8 cellular contexts compared by ENCODE assay signal in the genomic region with DNA sequence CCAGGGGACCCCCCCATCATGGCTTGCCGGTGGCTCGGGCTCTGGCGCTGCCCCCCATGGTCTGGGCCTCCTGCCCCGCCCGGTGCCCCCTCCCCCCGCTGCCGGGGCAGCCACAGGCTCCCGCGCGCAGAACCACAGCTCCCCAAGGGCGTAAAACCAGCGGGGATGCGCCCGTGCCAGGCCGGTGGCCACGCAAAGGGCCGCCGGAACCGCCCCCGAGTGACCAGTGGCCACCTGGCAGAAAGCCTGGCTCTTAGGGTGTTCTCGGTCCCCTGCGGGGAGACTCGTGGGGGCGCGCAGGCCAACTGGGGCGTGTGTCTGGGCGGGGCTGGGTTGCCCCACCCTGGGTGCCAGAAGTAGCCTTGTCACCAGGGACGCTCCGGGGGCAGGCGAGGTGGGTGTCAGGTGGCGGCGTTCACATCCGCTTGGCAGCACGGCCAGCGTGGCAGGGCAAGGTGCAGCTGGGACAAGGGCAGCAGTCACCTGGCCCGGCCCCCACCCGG. TPM values are rescaled to one million over a fixed set of nuclear protein-coding genes. Genes with fewer than 3 reads are reported as not detected.
DNase-seq lines count a peak whose midpoint lies in the region; ATAC-seq and TF ChIP-seq lines count a peak whose summit lies in the region.

No MANE protein-coding gene starts in this region.

- H3K9me3 ChIP-seq in ES-I3 (ENCODE audit: control insufficient read depth, insufficient read depth, low read length) (no peaks in the 10 kb centered on the region), prostate gland (no peaks in the 10 kb centered on the region)

- H3K4me3 ChIP-seq in prostate gland, result peak overlapping the region; percentile 76 to 86

- H3K27me3 ChIP-seq in prostate gland (replicated peaks; ENCODE audit: insufficient read depth), result no peaks in the 10 kb centered on the region

- intact Hi-C loops in prostate gland (cut with DNase I), result no loop called here

- H3K27ac ChIP-seq in prostate gland, result peak overlapping the region; percentile 69 to 72

- no peak for TF ChIP-seq CTCF in prostate gland (IDR thresholded peaks at IDR 0.05)

- no peaks in the 10 kb centered on the region for H3K36me3 ChIP-seq in ES-I3 (ENCODE audit: insufficient read depth, low read length)
- H3K36me3 ChIP-seq in prostate gland, result no peaks in the 10 kb centered on the region

- 20% methylated on average over 9 of the region's 37 CpGs for WGBS in prostate gland

- no peak for TF ChIP-seq POLR2A in prostate gland (IDR thresholded peaks at IDR 0.05)

- peak; percentile 35 for ATAC-seq in esophagus mucosa
- no peak for ATAC-seq in GM21526 (IDR thresholded peaks at IDR 0.05; ENCODE audit: low FRiP score, unreplicated experiment)

- peak overlapping the region; percentile 45; the same call in 1 of the 2 replicates for H3K9ac ChIP-seq in ES-I3 (ENCODE audit: low read depth, low read length)

- peak; percentile 61 for DNase-seq in LoVo (ENCODE audit: low spot score)
- DNase-seq in prostate gland (ENCODE audit: low spot score), result no peak
- no peak for DNase-seq in HuH-7 (ENCODE audit: low spot score)
- DNase-seq in EL, result no peak
- no peak for DNase-seq in SIG-M5 treated with dmso at 0.1 percent for 504 hours (lab: John Stamatoyannopoulos, UW; ENCODE audit: unreplicated experiment)

- H3K4me1 ChIP-seq in ES-I3 (ENCODE audit: insufficient read depth, low read length) (peaks cover 5% of the 10 kb centered on the region; the same call in 1 of the 2 replicates), prostate gland (replicated peaks) (peaks cover 10% of the 10 kb centered on the region)

RNA-seq across cellular contexts. Expression of gene AGPAT2, which starts 0.5 kb away (rescaled TPM):
- total RNA-seq in esophagus mucosa (91.7 TPM), prostate gland (10 to 100 TPM; 44.9 to 50.0 TPM)

RNA-seq across cellular contexts. Expression of gene DIPK1B, which starts 24.6 kb away (rescaled TPM):
- total RNA-seq in esophagus mucosa (0.76 TPM), prostate gland (10 to 100 TPM; 18.9 to 27.8 TPM)

RNA-seq across cellular contexts. Expression of gene EGFL7, which starts 25.1 kb away (rescaled TPM):
- total RNA-seq in esophagus mucosa (13.0 TPM), prostate gland (100 to 1,000 TPM in 1 of 2 donors, 10 to 100 TPM in 1; 49.3 to 118 TPM)

RNA-seq across cellular contexts. Expression of gene LCN10, which starts 55.0 kb away (rescaled TPM):
- total RNA-seq in esophagus mucosa, result 1.3 TPM
- total RNA-seq in prostate gland, result 10 to 100 TPM in 1 of 2 donors, 1 to 10 TPM in 1; 3.9 to 14.8 TPM

Comparison
In these comparisons a context has a peak if more than half of its experiments do, and no peak if none do; other contexts are left out.
1. RNA of gene DIPK1B, which starts 24.6 kb away (total RNA-seq): 18.9 to 27.8 TPM in prostate gland; 0.76 TPM in esophagus mucosa (single experiment); every median in the first group is over 10 times any median in the second.